7 cellular contexts compared by ENCODE assay signal in genomic region chrX:49185062-49185394, GRCh38. TPM values are rescaled to one million over a fixed set of nuclear protein-coding genes. Genes with fewer than 3 reads are reported as not detected.
DNase-seq lines count a peak whose midpoint lies in the region.
"Had no signal": no experiment of that assay in that cellular context is flagged by ENCODE, and none has a peak within 500 bp of the region (broad histone marks: within the 10 kb centered on the region; RNA-seq: fewer than 3 reads in every experiment).

No MANE protein-coding gene starts in this region.

- H3K4me1 ChIP-seq in muscle layer of duodenum (ENCODE audit: control insufficient read depth in 1 of 2, insufficient read depth in 2 of 2, low read length in 2 of 2), result peaks cover 0 to 15% of the 10 kb centered on the region in 2 donors
- H3K4me1 ChIP-seq: thyroid gland had no signal

- no peaks in the 10 kb centered on the region for H3K9me3 Mint-ChIP-seq in activated T-helper 1 cell treated with anti-CD3 and anti-CD28 coated beads, Interleukin-12 subunit alpha, Interleukin-12 subunit beta, Interleukin-2, Interleukin-4 antibody, amounts not matched to agents 30 ng/mL and 10 ng/mL and 1 ng/mL, durations not matched to agents 14 hours and 24 hours and 36 hours

- H3K4me1 Mint-ChIP-seq in activated T-helper 1 cell treated with anti-CD3 and anti-CD28 coated beads, Interleukin-12 subunit alpha, Interleukin-12 subunit beta, Interleukin-2, Interleukin-4 antibody, amounts not matched to agents 30 ng/mL and 10 ng/mL and 1 ng/mL, durations not matched to agents 14 hours and 24 hours and 36 hours (ENCODE audit: low read depth), result peaks cover 15% of the 10 kb centered on the region

- intact Hi-C loops in activated T-helper 1 cell treated with anti-CD3 and anti-CD28 coated beads, Interleukin-12 subunit alpha, Interleukin-12 subunit beta, Interleukin-2, Interleukin-4 antibody, amounts not matched to agents 30 ng/mL and 10 ng/mL and 1 ng/mL, durations not matched to agents 14 hours and 24 hours and 36 hours (cut with micrococcal nuclease), result no loop called here

- H3K9me3 ChIP-seq in muscle layer of duodenum (ENCODE audit: control insufficient read depth in 1 of 2, low read length in 2 of 2), result no peaks in the 10 kb centered on the region
- H3K9me3 ChIP-seq: thyroid gland had no signal

- no peaks in the 10 kb centered on the region for H3K27me3 Mint-ChIP-seq in activated T-helper 1 cell treated with anti-CD3 and anti-CD28 coated beads, Interleukin-12 subunit alpha, Interleukin-12 subunit beta, Interleukin-2, Interleukin-4 antibody, amounts not matched to agents 30 ng/mL and 10 ng/mL and 1 ng/mL, durations not matched to agents 14 hours and 24 hours and 36 hours (ENCODE audit: insufficient read depth)

- H3K4me3 Mint-ChIP-seq in activated T-helper 1 cell treated with anti-CD3 and anti-CD28 coated beads, Interleukin-12 subunit alpha, Interleukin-12 subunit beta, Interleukin-2, Interleukin-4 antibody, amounts not matched to agents 30 ng/mL and 10 ng/mL and 1 ng/mL, durations not matched to agents 14 hours and 24 hours and 36 hours, result peak overlapping the region; percentile 84

- DNase-seq in activated T-helper 1 cell treated with anti-CD3 and anti-CD28 coated beads, Interleukin-12 subunit alpha, Interleukin-12 subunit beta, Interleukin-2, Interleukin-4 antibody, amounts not matched to agents 30 ng/mL and 10 ng/mL and 1 ng/mL, durations not matched to agents 14 hours and 24 hours and 36 hours (ENCODE audit: low spot score), result no peak
- DNase-seq in Ammon's horn (ENCODE audit: low spot score) (no peak), NCI-H524 treated with DMSO at 0.1 percent for 48 hours (lab: John Stamatoyannopoulos, UW) (no peak)
- DNase-seq in NK-92 treated with Interleukin-12 subunit alpha and Interleukin-12 subunit beta, amount 100 ng/mL, for 24 hours (lab: John Stamatoyannopoulos, UW), result no peak

- peak overlapping the region; percentile 31 for H3K27ac ChIP-seq in muscle layer of duodenum (ENCODE audit: low read length)

- H3K4me3 ChIP-seq in GM08714 (ENCODE audit: low read length), result peak overlapping the region; percentile 72; the same call in 1 of the 2 replicates
- H3K4me3 ChIP-seq in muscle layer of duodenum (ENCODE audit: low read depth in 1 of 2, low read length in 2 of 2), result peak overlapping the region; percentile 53 to 58

- H3K36me3 ChIP-seq in muscle layer of duodenum (ENCODE audit: control insufficient read depth in 1 of 2, insufficient read depth in 2 of 2, low read length in 2 of 2), result peaks cover 4 to 11% of the 10 kb centered on the region in 2 donors

- peak overlapping the region; percentile 75 for H3K27ac Mint-ChIP-seq in activated T-helper 1 cell treated with anti-CD3 and anti-CD28 coated beads, Interleukin-12 subunit alpha, Interleukin-12 subunit beta, Interleukin-2, Interleukin-4 antibody, amounts not matched to agents 30 ng/mL and 10 ng/mL and 1 ng/mL, durations not matched to agents 14 hours and 24 hours and 36 hours

- H3K27me3 ChIP-seq in muscle layer of duodenum (ENCODE audit: low read depth, low read length), result no peaks in the 10 kb centered on the region
- H3K27me3 ChIP-seq: thyroid gland had no signal

- H3K36me3 Mint-ChIP-seq in activated T-helper 1 cell treated with anti-CD3 and anti-CD28 coated beads, Interleukin-12 subunit alpha, Interleukin-12 subunit beta, Interleukin-2, Interleukin-4 antibody, amounts not matched to agents 30 ng/mL and 10 ng/mL and 1 ng/mL, durations not matched to agents 14 hours and 24 hours and 36 hours (ENCODE audit: low read depth), result peaks cover 15% of the 10 kb centered on the region

RNA-seq across cellular contexts. Expression of gene PRICKLE3, which starts 1.1 kb away (rescaled TPM):
- 19.5 and 20.4 TPM in 2 replicates for total RNA-seq in activated T-helper 1 cell treated with anti-CD3 and anti-CD28 coated beads, Interleukin-12 subunit alpha, Interleukin-12 subunit beta, Interleukin-2, Interleukin-4 antibody, amounts not matched to agents 30 ng/mL and 10 ng/mL and 1 ng/mL, durations not matched to agents 14 hours and 24 hours and 36 hours

RNA-seq across cellular contexts. Expression of gene PLP2, which starts 13.3 kb away (rescaled TPM):
- 72.9 and 73.2 TPM in 2 replicates for total RNA-seq in activated T-helper 1 cell treated with anti-CD3 and anti-CD28 coated beads, Interleukin-12 subunit alpha, Interleukin-12 subunit beta, Interleukin-2, Interleukin-4 antibody, amounts not matched to agents 30 ng/mL and 10 ng/mL and 1 ng/mL, durations not matched to agents 14 hours and 24 hours and 36 hours

RNA-seq across cellular contexts. Expression of gene SYP, which starts 15.0 kb away (rescaled TPM):
- 2.9 and 3.3 TPM in 2 replicates for total RNA-seq in activated T-helper 1 cell treated with anti-CD3 and anti-CD28 coated beads, Interleukin-12 subunit alpha, Interleukin-12 subunit beta, Interleukin-2, Interleukin-4 antibody, amounts not matched to agents 30 ng/mL and 10 ng/mL and 1 ng/mL, durations not matched to agents 14 hours and 24 hours and 36 hours

RNA-seq across cellular contexts. Expression of gene MAGIX, which starts 22.5 kb away (rescaled TPM):
- 1.4 and 2.8 TPM in 2 replicates for total RNA-seq in activated T-helper 1 cell treated with anti-CD3 and anti-CD28 coated beads, Interleukin-12 subunit alpha, Interleukin-12 subunit beta, Interleukin-2, Interleukin-4 antibody, amounts not matched to agents 30 ng/mL and 10 ng/mL and 1 ng/mL, durations not matched to agents 14 hours and 24 hours and 36 hours

RNA-seq across cellular contexts. Expression of gene CACNA1F, which starts 48.1 kb away (rescaled TPM):
- 0.05 and 0.13 TPM in 2 replicates for total RNA-seq in activated T-helper 1 cell treated with anti-CD3 and anti-CD28 coated beads, Interleukin-12 subunit alpha, Interleukin-12 subunit beta, Interleukin-2, Interleukin-4 antibody, amounts not matched to agents 30 ng/mL and 10 ng/mL and 1 ng/mL, durations not matched to agents 14 hours and 24 hours and 36 hours
